In the genomic region with DNA sequence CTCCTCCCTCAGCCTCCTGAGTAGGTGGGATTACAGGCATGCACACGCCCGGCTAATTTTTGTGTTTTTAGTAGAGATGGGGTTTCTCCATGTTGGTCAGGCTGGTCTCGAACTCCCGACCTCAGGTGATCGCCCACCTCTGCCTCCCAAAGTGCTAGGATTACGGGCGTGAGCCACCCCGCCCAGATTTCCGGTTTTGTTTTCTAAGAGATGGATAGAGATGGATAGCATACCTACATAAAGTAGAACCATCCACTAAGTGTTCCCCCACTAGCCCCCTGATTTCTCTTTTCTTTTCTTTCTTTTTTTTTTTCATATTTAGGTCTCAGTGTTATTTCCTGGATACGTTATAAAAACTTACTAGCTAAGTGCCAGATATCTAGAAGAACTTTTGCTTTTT, we compare ENCODE assay signal across 9 cellular contexts. TPM values are rescaled to one million over a fixed set of nuclear protein-coding genes. Genes with fewer than 3 reads are reported as not detected.
DNase-seq lines count a peak whose midpoint lies in the region; ATAC-seq, FAIRE-seq and TF ChIP-seq lines count a peak whose summit lies in the region.
"Had no signal": no experiment of that assay in that cellular context is flagged by ENCODE, and none has a peak within 500 bp of the region (broad histone marks: within the 10 kb centered on the region; RNA-seq: fewer than 3 reads in every experiment).

No MANE protein-coding gene starts in this region.

- peak overlapping the region; percentile 92 to 100 (median 97) for H3K4me3 Mint-ChIP-seq in brain

- WGBS in HUES64: 79% methylated on average over 9 of the region's 10 CpGs

- peaks cover 21% of the 10 kb centered on the region for H3K27me3 Mint-ChIP-seq in brain

- H3K9ac ChIP-seq in HUES64 (ENCODE audit: low read depth, low read length): no peak overlapping the region; the same call in 1 of the 2 replicates
- peak overlapping the region in 1 of 2 donors; percentile 100 for H3K9ac ChIP-seq in mucosa of rectum (ENCODE audit: low read depth in 1 of 2, low read length in 2 of 2)

- peaks cover 46% of the 10 kb centered on the region for H3K36me3 Mint-ChIP-seq in brain

- peaks cover 3% of the 10 kb centered on the region for H3K36me3 ChIP-seq in HUES64 (ENCODE audit: insufficient read depth, low read length)
- H3K36me3 ChIP-seq in mucosa of rectum (ENCODE audit: control insufficient read depth in 2 of 2, insufficient read depth in 2 of 2, low read length in 2 of 2): no peaks in the 10 kb centered on the region

- intact Hi-C loops in posterior vena cava (cut with DNase I): loop anchor here in 1 of 2 donors (2.0 kb wide), 1 partner anchor 49 kb away; no protein-coding TSS in a partner anchor

- H3K4me1 ChIP-seq in HUES64 (ENCODE audit: insufficient read depth, low read length): peaks cover 14% of the 10 kb centered on the region
- peaks cover 21 to 22% of the 10 kb centered on the region in 2 donors for H3K4me1 ChIP-seq in mucosa of rectum (ENCODE audit: control insufficient read depth in 2 of 2, insufficient read depth in 2 of 2, low read length in 2 of 2)

- no peak for ATAC-seq in HG02642 (IDR thresholded peaks at IDR 0.05; ENCODE audit: poor library complexity, unreplicated experiment)

- DNase-seq in A172 (ENCODE audit: low spot score) (peak; percentile 27), posterior vena cava (ENCODE audit: low spot score) (no peak), activated gamma-delta T cell treated with Interleukin-2 at 50 U/mL for 16 hours (no peak), frontal cortex (ENCODE audit: low spot score in 2 of 2) (no peak)
- DNase-seq: activated CD4-positive, CD25-positive, alpha-beta regulatory T cell had no signal

- peaks cover 0 to 8% (median 0%) of the 10 kb centered on the region in 5 experiments for H3K9me3 Mint-ChIP-seq in brain

- H3K27me3 ChIP-seq in HUES64 (ENCODE audit: insufficient read depth, low read length) (no peaks in the 10 kb centered on the region), mucosa of rectum (ENCODE audit: control insufficient read depth in 2 of 2, insufficient read depth in 2 of 2, low read length in 2 of 2) (no peaks in the 10 kb centered on the region)

- peak overlapping the region; percentile 97 for H3K4me3 ChIP-seq in HUES64 (ENCODE audit: low read length)
- peak overlapping the region; percentile 99 to 100 for H3K4me3 ChIP-seq in mucosa of rectum (ENCODE audit: low read length in 2 of 2)

- H3K27ac ChIP-seq in HUES64 (ENCODE audit: low read depth, low read length) (no peak overlapping the region), mucosa of rectum (ENCODE audit: low read depth in 2 of 2, low read length in 2 of 2) (peak overlapping the region; percentile 100)

- peak overlapping the region; percentile 100 for H3K27ac Mint-ChIP-seq in brain

- no peak for TF ChIP-seq CTCF in brain (conservative IDR thresholded peaks at IDR 0.05)

- H3K4me1 Mint-ChIP-seq in brain: peaks cover 72% of the 10 kb centered on the region

- FAIRE-seq in frontal cortex (lab: Jason Lieb, UNC): no peak

- H3K9me3 ChIP-seq in HUES64 (ENCODE audit: insufficient read depth, low read depth, low read length) (no peaks in the 10 kb centered on the region), mucosa of rectum (ENCODE audit: control insufficient read depth in 2 of 2, low read length in 2 of 2) (no peaks in the 10 kb centered on the region)

RNA-seq across cellular contexts. Expression of gene WSB1, which starts 2.0 kb away (rescaled TPM):
- 50.5 and 81.1 TPM in 2 replicates for total RNA-seq in A172 (2014; rRNA removed; shearing (Covaris generic))
- polyA plus RNA-seq in HUES64 (2013, experiment 1 of 2): 63.7 TPM
- polyA plus RNA-seq in HUES64 (2013, experiment 2 of 2): 76.2 TPM
- polyA plus RNA-seq in brain (ENCODE audit: insufficient read depth, low read depth, low replicate concordance): 21.7 TPM
- total RNA-seq in posterior vena cava (100 to 1,000 TPM; 206 to 227 TPM), frontal cortex (187 TPM)
